In the genomic region with DNA sequence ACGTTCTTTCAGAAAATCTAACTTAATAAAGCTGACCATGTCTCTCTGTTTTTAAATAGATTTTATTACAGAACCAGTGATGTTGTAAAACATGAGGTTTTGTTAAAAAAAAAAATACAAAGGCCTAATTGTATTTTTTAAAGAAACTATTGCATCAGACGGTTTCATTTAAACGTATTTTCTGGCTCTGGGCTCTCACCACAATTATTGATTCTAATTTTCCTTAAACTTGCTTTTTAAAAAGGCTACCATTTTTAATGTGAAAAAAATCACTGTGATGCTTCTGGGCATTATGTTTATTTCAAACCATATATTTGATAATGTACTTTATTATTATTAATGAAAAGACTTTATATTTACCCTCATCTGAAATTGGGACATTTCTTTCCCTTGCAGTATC, we compare ENCODE assay signal across 20 cellular contexts.
"Had no signal": no experiment of that assay in that cellular context is flagged by ENCODE, and none has a peak within 500 bp of the region (broad histone marks: within the 10 kb centered on the region; RNA-seq: fewer than 3 reads in every experiment).

No MANE protein-coding gene starts in this region.

- H2AFZ ChIP-seq: hepatocyte had no signal

- H3K4me3 ChIP-seq: esophagus muscularis mucosa, hepatocyte had no signal

- ATAC-seq: activated naive CD8-positive, alpha-beta T cell treated with anti-CD3 and anti-CD28 coated beads, Interleukin-2, amount 50 U/mL, for 24 hours; activated T-cell treated with anti-CD3 and anti-CD28 coated beads, Interleukin-2, amount 50 U/mL, for 4 hours; left cardiac atrium; natural killer cell had no signal

- H3K79me2 ChIP-seq: hepatocyte had no signal

- H3K27ac ChIP-seq: esophagus muscularis mucosa, hepatocyte, neutrophil, VCaP had no signal

- H3K36me3 Mint-ChIP-seq: activated naive CD4-positive, alpha-beta T cell treated with anti-CD3 and anti-CD28 coated beads, Interleukin-2, amount 10 ng/mL, durations not matched to agents 7 days and 5 days; natural killer cell had no signal

- H3K9me3 ChIP-seq: esophagus muscularis mucosa, neutrophil had no signal

- H3K9me3 Mint-ChIP-seq: activated naive CD4-positive, alpha-beta T cell treated with anti-CD3 and anti-CD28 coated beads, Interleukin-2, amount 10 ng/mL, durations not matched to agents 7 days and 5 days; activated naive CD8-positive, alpha-beta T cell treated with anti-CD3 and anti-CD28 coated beads, Interleukin-2, amount 50 U/mL, for 24 hours; activated T-cell treated with anti-CD3 and anti-CD28 coated beads, Interleukin-2, amount 50 U/mL, for 4 hours; central memory CD8-positive, alpha-beta T cell; natural killer cell; T-helper 1 cell treated with Interleukin-12 subunit alpha and Interleukin-12 subunit beta and Interleukin-4 antibody, amounts not matched to agents 30 μg/mL and 1 μg/mL, for 36 hours had no signal

- DNase-seq: activated CD4-positive, alpha-beta T cell treated with anti-CD3 and anti-CD28 coated beads, Interleukin-2, amount 50 U/mL, for 1 hour; activated CD4-positive, CD25-positive, alpha-beta regulatory T cell treated with anti-CD3 and anti-CD28 coated beads, Interleukin-2, amount 50 U/mL, for 72 hours; activated CD8-positive, alpha-beta memory T cell treated with anti-CD3 and anti-CD28 coated beads, Interleukin-2, amount 50 U/mL, for 4 hours; activated naive CD4-positive, alpha-beta T cell treated with anti-CD3 and anti-CD28 coated beads, Interleukin-2, amount 10 ng/mL, durations not matched to agents 7 days and 5 days; activated naive CD8-positive, alpha-beta T cell treated with anti-CD3 and anti-CD28 coated beads, Interleukin-2, amount 50 U/mL, for 24 hours; activated T-cell treated with anti-CD3 and anti-CD28 coated beads, Interleukin-2, amount 50 U/mL, for 4 hours; cortex of kidney; effector CD4-positive, alpha-beta T cell; left cardiac atrium; natural killer cell; stimulated activated CD4-positive, alpha-beta T cell treated with anti-CD3 and anti-CD28 coated beads, Interleukin-1b, Interleukin-23, amount 100 ng/mL, for 48 hours; stimulated activated CD8-positive, alpha-beta memory T cell treated with anti-CD3 and anti-CD28 coated beads, Interleukin-4, amount 100 ng/mL, for 48 hours; stimulated activated naive CD4-positive, alpha-beta T cell had no signal

- H3K27me3 ChIP-seq: brain microvascular endothelial cell, esophagus muscularis mucosa, hepatocyte, neutrophil had no signal

- H3K4me3 Mint-ChIP-seq: activated naive CD4-positive, alpha-beta T cell treated with anti-CD3 and anti-CD28 coated beads, Interleukin-2, amount 10 ng/mL, durations not matched to agents 7 days and 5 days; activated naive CD8-positive, alpha-beta T cell treated with anti-CD3 and anti-CD28 coated beads, Interleukin-2, amount 50 U/mL, for 24 hours; activated T-cell treated with anti-CD3 and anti-CD28 coated beads, Interleukin-2, amount 50 U/mL, for 4 hours; central memory CD8-positive, alpha-beta T cell; natural killer cell; T-helper 1 cell treated with Interleukin-12 subunit alpha and Interleukin-12 subunit beta and Interleukin-4 antibody, amounts not matched to agents 30 μg/mL and 1 μg/mL, for 36 hours had no signal

- H3K4me2 ChIP-seq: hepatocyte had no signal

- H3K27me3 Mint-ChIP-seq: activated naive CD4-positive, alpha-beta T cell treated with anti-CD3 and anti-CD28 coated beads, Interleukin-2, amount 10 ng/mL, durations not matched to agents 7 days and 5 days; activated naive CD8-positive, alpha-beta T cell treated with anti-CD3 and anti-CD28 coated beads, Interleukin-2, amount 50 U/mL, for 24 hours; central memory CD8-positive, alpha-beta T cell had no signal

- H3K27ac Mint-ChIP-seq: activated naive CD4-positive, alpha-beta T cell treated with anti-CD3 and anti-CD28 coated beads, Interleukin-2, amount 10 ng/mL, durations not matched to agents 7 days and 5 days; activated naive CD8-positive, alpha-beta T cell treated with anti-CD3 and anti-CD28 coated beads, Interleukin-2, amount 50 U/mL, for 24 hours; natural killer cell; T-helper 1 cell treated with Interleukin-12 subunit alpha and Interleukin-12 subunit beta and Interleukin-4 antibody, amounts not matched to agents 30 μg/mL and 1 μg/mL, for 36 hours had no signal

- H3K36me3 ChIP-seq: brain microvascular endothelial cell, esophagus muscularis mucosa, neutrophil had no signal
